In the genomic region with DNA sequence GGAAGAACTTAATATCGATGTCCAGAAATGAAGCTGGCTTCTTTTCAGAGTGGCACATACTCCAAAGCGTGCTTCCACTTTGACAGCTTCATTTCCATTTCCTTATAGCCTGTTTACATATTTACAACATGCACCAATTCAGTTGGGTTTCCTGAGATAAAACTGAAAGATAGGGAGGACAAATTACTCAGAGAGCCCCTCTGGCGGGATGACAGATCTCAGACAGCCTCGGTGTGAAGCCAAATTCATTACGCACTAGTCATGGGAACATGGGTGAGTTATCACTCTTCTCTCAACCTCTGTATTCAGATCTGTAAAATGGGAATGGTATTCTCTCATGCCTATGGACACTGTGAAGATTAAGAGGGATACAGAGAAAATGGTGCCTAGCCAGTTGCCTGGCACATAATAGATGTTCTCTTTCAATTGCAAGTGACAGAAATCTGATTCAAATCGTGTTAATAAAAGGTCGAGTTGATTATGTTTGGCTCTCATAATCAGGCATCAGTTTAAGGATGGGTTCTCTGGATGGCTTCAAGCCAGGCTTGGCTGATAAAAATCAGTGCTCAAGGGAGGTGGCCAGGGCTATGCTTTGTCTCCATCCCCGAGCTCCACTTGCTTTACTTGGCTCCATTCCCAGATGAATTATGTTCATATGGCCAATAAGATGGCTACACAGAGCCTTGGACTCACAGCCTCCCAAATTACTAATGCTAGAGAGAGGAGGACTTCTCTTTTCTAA, we compare ENCODE assay signal across 24 cellular contexts.
DNase-seq lines count a peak whose midpoint lies in the region; ATAC-seq and TF ChIP-seq lines count a peak whose summit lies in the region.
"Had no signal": no experiment of that assay in that cellular context is flagged by ENCODE, and none has a peak within 500 bp of the region (broad histone marks: within the 10 kb centered on the region; RNA-seq: fewer than 3 reads in every experiment).

No MANE protein-coding gene starts in this region.

- H3K27me3 ChIP-seq in brain microvascular endothelial cell (replicated peaks) = no peaks in the 10 kb centered on the region
- H3K27me3 ChIP-seq: ascending aorta, pancreas, stomach, thyroid gland had no signal

- intact Hi-C loops in left cardiac atrium (cut with DNase I) = no loop called here

- peak; percentile 0 for DNase-seq in A172 (ENCODE audit: low spot score)
- peak; percentile 18 for DNase-seq in DMS153 treated with DMSO at 0.1 percent for 48 hours (lab: John Stamatoyannopoulos, UW; ENCODE audit: unreplicated experiment)
- DNase-seq in NCI-H446 (lab: John Stamatoyannopoulos, UW) = peak; percentile 46 to 83
- no peak for DNase-seq in brain microvascular endothelial cell
- no peak for DNase-seq in left cardiac atrium
- no peak for DNase-seq in stimulated activated naive CD4-positive, alpha-beta T cell treated with Interleukin-2 at 50 U/mL for 16 hours (lab: John Stamatoyannopoulos, UW)
- DNase-seq: activated CD8-positive, alpha-beta T cell treated with anti-CD3 and anti-CD28 coated beads, Interleukin-2, amount 10 ng/mL, durations not matched to agents 7 days and 5 days; activated effector memory CD4-positive, alpha-beta T cell treated with Interleukin-2 at 50 U/mL for 16 hours; activated naive CD8-positive, alpha-beta T cell treated with anti-CD3 and anti-CD28 coated beads for 36 hours; CD8-positive, alpha-beta memory T cell; DND-41; hypothalamus; immature natural killer cell; NCI-H2029; pancreas; retina; stomach; thyroid gland had no signal

- no peak overlapping the region for H3K27ac ChIP-seq in brain microvascular endothelial cell
- H3K27ac ChIP-seq: ascending aorta, pancreas, RWPE1, skin epidermis, stomach, thyroid gland had no signal

- no peak overlapping the region for H3K4me3 ChIP-seq in brain microvascular endothelial cell (ENCODE audit: low read depth, low read length)
- H3K4me3 ChIP-seq: ascending aorta, pancreas, skin epidermis, stomach, thyroid gland had no signal

- no peak for TF ChIP-seq CTCF in brain microvascular endothelial cell (IDR thresholded peaks at IDR 0.05; ENCODE audit: low read depth, low read length, missing control alignments)

- H3K36me3 ChIP-seq in brain microvascular endothelial cell (replicated peaks) = no peaks in the 10 kb centered on the region
- H3K36me3 ChIP-seq: ascending aorta, pancreas, stomach, thyroid gland had no signal

- ATAC-seq in SK-N-SH treated with all-trans-retinoic acid at 6 μM for 48 hours (peak; percentile 84), left cardiac atrium (no peak), HG03135 (IDR thresholded peaks at IDR 0.05; ENCODE audit: unreplicated experiment) (no peak)
- ATAC-seq: activated CD8-positive, alpha-beta T cell treated with anti-CD3 and anti-CD28 coated beads, Interleukin-2, amount 10 ng/mL, durations not matched to agents 7 days and 5 days; left lobe of liver; pancreas had no signal

- in situ Hi-C loops in brain microvascular endothelial cell (cut with HindIII; ENCODE audit: low pct_ligation_motif_present, low sequenced_read_pairs) = no loop called here

TF ChIP-seq in SK-N-SH treated with all-trans-retinoic acid at 6 μM for 48 hours, 23 proteins besides CTCF, POLR2A, EP300 and RAD21:
- TF ChIP-seq ZC3H10 (CRISPR knock-in tag; IDR thresholded peaks at IDR 0.05) = no peak
- TF ChIP-seq OSR1 (CRISPR knock-in tag; IDR thresholded peaks at IDR 0.05) = no peak
- TF ChIP-seq ZNF8 (CRISPR knock-in tag; IDR thresholded peaks at IDR 0.05) = no peak
- 0 out of 2 replicates have a peak, but pooled peaks have one; percentile 6 for TF ChIP-seq ISL1 (CRISPR knock-in tag; IDR thresholded peaks at IDR 0.05)
- TF ChIP-seq BACH2 (CRISPR knock-in tag; IDR thresholded peaks at IDR 0.05; ENCODE audit: borderline replicate concordance) = no peak
- TF ChIP-seq SNAI2 (CRISPR knock-in tag; IDR thresholded peaks at IDR 0.05) = 0 out of 2 replicates have a peak, but pooled peaks have one; percentile 50
- no peak for TF ChIP-seq ARNTL (CRISPR knock-in tag; IDR thresholded peaks at IDR 0.05; ENCODE audit: borderline replicate concordance, low read depth)
- TF ChIP-seq TCF4 (CRISPR knock-in tag; IDR thresholded peaks at IDR 0.05; ENCODE audit: borderline replicate concordance) = no peak; the same call in 1 of the 2 replicates
- TF ChIP-seq, protein P1, sequence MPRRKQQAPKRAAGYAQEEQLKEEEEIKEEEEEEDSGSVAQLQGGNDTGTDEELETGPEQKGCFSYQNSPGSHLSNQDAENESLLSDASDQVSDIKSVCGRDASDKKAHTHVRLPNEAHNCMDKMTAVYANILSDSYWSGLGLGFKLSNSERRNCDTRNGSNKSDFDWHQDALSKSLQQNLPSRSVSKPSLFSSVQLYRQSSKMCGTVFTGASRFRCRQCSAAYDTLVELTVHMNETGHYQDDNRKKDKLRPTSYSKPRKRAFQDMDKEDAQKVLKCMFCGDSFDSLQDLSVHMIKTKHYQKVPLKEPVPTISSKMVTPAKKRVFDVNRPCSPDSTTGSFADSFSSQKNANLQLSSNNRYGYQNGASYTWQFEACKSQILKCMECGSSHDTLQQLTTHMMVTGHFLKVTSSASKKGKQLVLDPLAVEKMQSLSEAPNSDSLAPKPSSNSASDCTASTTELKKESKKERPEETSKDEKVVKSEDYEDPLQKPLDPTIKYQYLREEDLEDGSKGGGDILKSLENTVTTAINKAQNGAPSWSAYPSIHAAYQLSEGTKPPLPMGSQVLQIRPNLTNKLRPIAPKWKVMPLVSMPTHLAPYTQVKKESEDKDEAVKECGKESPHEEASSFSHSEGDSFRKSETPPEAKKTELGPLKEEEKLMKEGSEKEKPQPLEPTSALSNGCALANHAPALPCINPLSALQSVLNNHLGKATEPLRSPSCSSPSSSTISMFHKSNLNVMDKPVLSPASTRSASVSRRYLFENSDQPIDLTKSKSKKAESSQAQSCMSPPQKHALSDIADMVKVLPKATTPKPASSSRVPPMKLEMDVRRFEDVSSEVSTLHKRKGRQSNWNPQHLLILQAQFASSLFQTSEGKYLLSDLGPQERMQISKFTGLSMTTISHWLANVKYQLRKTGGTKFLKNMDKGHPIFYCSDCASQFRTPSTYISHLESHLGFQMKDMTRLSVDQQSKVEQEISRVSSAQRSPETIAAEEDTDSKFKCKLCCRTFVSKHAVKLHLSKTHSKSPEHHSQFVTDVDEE (CRISPR knock-in tag; IDR thresholded peaks at IDR 0.05) = 0 out of 2 replicates have a peak, but pooled peaks have one; percentile 42

Comparison
In these comparisons a context has a peak if more than half of its experiments do, and no peak if none do; other contexts are left out.
1. DNase-seq: peak in A172 (single experiment), DMS153 treated with DMSO at 0.1 percent for 48 hours (single experiment) and NCI-H446 (2 of 2); none in brain microvascular endothelial cell (single experiment), left cardiac atrium (single experiment) and stimulated activated naive CD4-positive, alpha-beta T cell treated with Interleukin-2 at 50 U/mL for 16 hours (single experiment).